In the genomic region with DNA sequence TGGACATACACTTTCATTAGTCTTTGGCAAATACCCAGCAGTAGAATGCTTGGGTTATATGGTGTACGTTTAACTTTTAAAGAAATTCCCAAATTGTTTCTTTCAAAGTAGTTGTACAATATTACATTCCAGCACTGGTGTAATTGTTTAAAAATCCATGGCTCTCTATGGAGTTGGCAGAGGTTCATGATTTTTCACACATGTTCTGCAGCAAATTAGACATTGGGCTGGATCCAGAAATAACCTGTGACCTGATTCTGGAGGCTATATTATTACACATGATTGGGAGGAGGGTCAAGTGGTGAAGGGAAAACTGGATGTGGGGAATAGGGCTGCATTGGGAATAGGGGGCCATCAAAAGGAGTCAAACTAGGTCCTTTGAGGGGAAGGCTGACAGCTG, we compare ENCODE assay signal across 19 cellular contexts.
"Had no signal": no experiment of that assay in that cellular context is flagged by ENCODE, and none has a peak within 500 bp of the region (broad histone marks: within the 10 kb centered on the region; RNA-seq: fewer than 3 reads in every experiment).

No MANE protein-coding gene starts in this region.

- H3K36me3 Mint-ChIP-seq: activated CD8-positive, alpha-beta memory T cell treated with anti-CD3 and anti-CD28 coated beads, Interleukin-2, amount 10 ng/mL, durations not matched to agents 7 days and 5 days; activated naive CD4-positive, alpha-beta T cell treated with anti-CD3 and anti-CD28 coated beads, Interleukin-2, amount 50 U/mL, for 72 hours; natural killer cell treated with Interleukin-12 subunit alpha and Interleukin-12 subunit beta and Interleukin-15 and Interleukin-18, amount 100 ng/mL, for 72 hours had no signal

- ATAC-seq: activated CD4-positive, alpha-beta T cell treated with anti-CD3 and anti-CD28 coated beads for 36 hours; activated CD8-positive, alpha-beta memory T cell treated with anti-CD3 and anti-CD28 coated beads, Interleukin-2, amount 10 ng/mL, durations not matched to agents 7 days and 5 days; activated CD8-positive, alpha-beta T cell treated with anti-CD3 and anti-CD28 coated beads, Interleukin-2, amount 10 ng/mL, durations not matched to agents 7 days and 5 days; activated naive CD4-positive, alpha-beta T cell treated with anti-CD3 and anti-CD28 coated beads, Interleukin-2, amount 50 U/mL, for 72 hours; activated T-cell treated with anti-CD3 and anti-CD28 coated beads, Interleukin-2, amount 50 U/mL, for 72 hours; gastroesophageal sphincter; mucosa of descending colon; natural killer cell treated with Interleukin-12 subunit alpha and Interleukin-12 subunit beta and Interleukin-15 and Interleukin-18, amount 100 ng/mL, for 72 hours had no signal

- H3K27ac Mint-ChIP-seq: activated B cell treated with CpG ODN at 0.5 μM for 24 hours; activated CD4-positive, alpha-beta T cell treated with anti-CD3 and anti-CD28 coated beads for 36 hours; activated CD8-positive, alpha-beta memory T cell treated with anti-CD3 and anti-CD28 coated beads, Interleukin-2, amount 10 ng/mL, durations not matched to agents 7 days and 5 days; activated CD8-positive, alpha-beta T cell treated with anti-CD3 and anti-CD28 coated beads, Interleukin-2, amount 10 ng/mL, durations not matched to agents 7 days and 5 days; activated naive CD4-positive, alpha-beta T cell treated with anti-CD3 and anti-CD28 coated beads, Interleukin-2, amount 50 U/mL, for 72 hours; activated T-cell treated with anti-CD3 and anti-CD28 coated beads, Interleukin-2, amount 50 U/mL, for 72 hours; natural killer cell treated with Interleukin-12 subunit alpha and Interleukin-12 subunit beta and Interleukin-15 and Interleukin-18, amount 100 ng/mL, for 72 hours had no signal

- H3K4me3 ChIP-seq: gastroesophageal sphincter, hepatocyte, left ventricle myocardium inferior, mucosa of descending colon, right lobe of liver, tibial nerve had no signal

- DNase-seq: activated B cell treated with CpG ODN at 0.5 μM for 24 hours; activated CD8-positive, alpha-beta memory T cell treated with anti-CD3 and anti-CD28 coated beads, Interleukin-2, amount 10 ng/mL, durations not matched to agents 7 days and 5 days; activated CD8-positive, alpha-beta T cell treated with anti-CD3 and anti-CD28 coated beads, Interleukin-2, amount 10 ng/mL, durations not matched to agents 7 days and 5 days; activated naive CD4-positive, alpha-beta T cell; activated T-cell treated with anti-CD3 and anti-CD28 coated beads, Interleukin-2, amount 50 U/mL, for 72 hours; anterior cingulate cortex; brain microvascular endothelial cell; left ventricle myocardium inferior; posterior cingulate gyrus; right lobe of liver; stimulated activated CD4-positive, alpha-beta T cell treated with anti-CD3 and anti-CD28 coated beads, Interleukin-2, amount 100 ng/mL, for 48 hours; stimulated activated naive CD4-positive, alpha-beta T cell treated with Interleukin-2 at 50 U/mL for 16 hours had no signal

- H3K9me3 Mint-ChIP-seq: activated B cell treated with CpG ODN at 0.5 μM for 24 hours; activated naive CD4-positive, alpha-beta T cell treated with anti-CD3 and anti-CD28 coated beads, Interleukin-2, amount 50 U/mL, for 72 hours; activated T-cell treated with anti-CD3 and anti-CD28 coated beads, Interleukin-2, amount 50 U/mL, for 72 hours; natural killer cell treated with Interleukin-12 subunit alpha and Interleukin-12 subunit beta and Interleukin-15 and Interleukin-18, amount 100 ng/mL, for 72 hours had no signal

- H3K4me3 Mint-ChIP-seq: activated B cell treated with CpG ODN at 0.5 μM for 24 hours; activated CD4-positive, alpha-beta T cell treated with anti-CD3 and anti-CD28 coated beads for 36 hours; activated CD8-positive, alpha-beta memory T cell treated with anti-CD3 and anti-CD28 coated beads, Interleukin-2, amount 10 ng/mL, durations not matched to agents 7 days and 5 days; activated CD8-positive, alpha-beta T cell treated with anti-CD3 and anti-CD28 coated beads, Interleukin-2, amount 10 ng/mL, durations not matched to agents 7 days and 5 days; activated T-cell treated with anti-CD3 and anti-CD28 coated beads, Interleukin-2, amount 50 U/mL, for 72 hours; natural killer cell treated with Interleukin-12 subunit alpha and Interleukin-12 subunit beta and Interleukin-15 and Interleukin-18, amount 100 ng/mL, for 72 hours had no signal

- H3K4me1 Mint-ChIP-seq: activated B cell treated with CpG ODN at 0.5 μM for 24 hours had no signal

- H3K27me3 Mint-ChIP-seq: activated B cell treated with CpG ODN at 0.5 μM for 24 hours; activated CD4-positive, alpha-beta T cell treated with anti-CD3 and anti-CD28 coated beads for 36 hours; activated CD8-positive, alpha-beta memory T cell treated with anti-CD3 and anti-CD28 coated beads, Interleukin-2, amount 10 ng/mL, durations not matched to agents 7 days and 5 days had no signal
